8 cellular contexts compared by ENCODE assay signal in genomic region chr2:39778233-39778632, GRCh38. TPM values are rescaled to one million over a fixed set of nuclear protein-coding genes. Genes with fewer than 3 reads are reported as not detected.
DNase-seq lines count a peak whose midpoint lies in the region; ATAC-seq and TF ChIP-seq lines count a peak whose summit lies in the region.

No MANE protein-coding gene starts in this region.

- H3K27ac Mint-ChIP-seq in activated CD4-positive, alpha-beta T cell treated with anti-CD3 and anti-CD28 coated beads, Interleukin-2, amount 10 ng/mL, durations not matched to agents 24 days and 14 days: peak overlapping the region; percentile 92
- peak overlapping the region; percentile 97 for H3K27ac Mint-ChIP-seq in stimulated activated effector memory CD8-positive, alpha-beta T cell treated with anti-CD3 and anti-CD28 coated beads, Interleukin-12 subunit alpha, Interleukin-12 subunit beta, amount 100 ng/mL, for 72 hours

- H3K27me3 ChIP-seq in right atrium auricular region: no peaks in the 10 kb centered on the region

- TF ChIP-seq CTCF in VCaP (conservative IDR thresholded peaks at IDR 0.05) (no peak), right atrium auricular region (IDR thresholded peaks at IDR 0.05) (no peak)

- no peak for DNase-seq in activated CD4-positive, alpha-beta T cell treated with anti-CD3 and anti-CD28 coated beads, Interleukin-2, amount 10 ng/mL, durations not matched to agents 24 days and 14 days
- DNase-seq in activated CD4-positive, alpha-beta T cell treated with anti-CD3 and anti-CD28 coated beads, Interleukin-2, amount 50 U/mL, for 4 hours: no peak
- DNase-seq in right atrium auricular region (ENCODE audit: low spot score): no peak
- no peak for DNase-seq in stimulated activated effector memory CD8-positive, alpha-beta T cell treated with anti-CD3 and anti-CD28 coated beads, Interleukin-12 subunit alpha, Interleukin-12 subunit beta, amount 100 ng/mL, for 72 hours (ENCODE audit: low spot score in 2 of 2)
- DNase-seq in NCI-H2196 (lab: John Stamatoyannopoulos, UW; ENCODE audit: unreplicated experiment): no peak
- no peak for DNase-seq in NCI-H748 treated with DMSO at 0.1 percent for 48 hours (lab: John Stamatoyannopoulos, UW)

- H3K27me3 Mint-ChIP-seq in activated CD4-positive, alpha-beta T cell treated with anti-CD3 and anti-CD28 coated beads, Interleukin-2, amount 10 ng/mL, durations not matched to agents 24 days and 14 days: no peaks in the 10 kb centered on the region

- H3K36me3 ChIP-seq in right atrium auricular region: no peaks in the 10 kb centered on the region

- peak overlapping the region; percentile 94 to 96 for H3K4me3 ChIP-seq in right atrium auricular region

- intact Hi-C loops in activated CD4-positive, alpha-beta T cell treated with anti-CD3 and anti-CD28 coated beads, Interleukin-2, amount 10 ng/mL, durations not matched to agents 24 days and 14 days (cut with micrococcal nuclease): loop anchor here (2.0 to 5.0 kb wide), 2 partner anchors 341 to 401 kb away; partner anchors contain the start of gene MAP4K3

- peaks cover 42% of the 10 kb centered on the region for H3K4me1 Mint-ChIP-seq in activated CD4-positive, alpha-beta T cell treated with anti-CD3 and anti-CD28 coated beads, Interleukin-2, amount 10 ng/mL, durations not matched to agents 24 days and 14 days
- peaks cover 55% of the 10 kb centered on the region for H3K4me1 Mint-ChIP-seq in stimulated activated effector memory CD8-positive, alpha-beta T cell treated with anti-CD3 and anti-CD28 coated beads, Interleukin-12 subunit alpha, Interleukin-12 subunit beta, amount 100 ng/mL, for 72 hours

- H3K9me3 Mint-ChIP-seq in activated CD4-positive, alpha-beta T cell treated with anti-CD3 and anti-CD28 coated beads, Interleukin-2, amount 10 ng/mL, durations not matched to agents 24 days and 14 days: no peaks in the 10 kb centered on the region
- no peaks in the 10 kb centered on the region for H3K9me3 Mint-ChIP-seq in stimulated activated effector memory CD8-positive, alpha-beta T cell treated with anti-CD3 and anti-CD28 coated beads, Interleukin-12 subunit alpha, Interleukin-12 subunit beta, amount 100 ng/mL, for 72 hours

- peaks cover 25% of the 10 kb centered on the region for H3K36me3 Mint-ChIP-seq in activated CD4-positive, alpha-beta T cell treated with anti-CD3 and anti-CD28 coated beads, Interleukin-2, amount 10 ng/mL, durations not matched to agents 24 days and 14 days (ENCODE audit: low read depth)
- peaks cover 33% of the 10 kb centered on the region for H3K36me3 Mint-ChIP-seq in stimulated activated effector memory CD8-positive, alpha-beta T cell treated with anti-CD3 and anti-CD28 coated beads, Interleukin-12 subunit alpha, Interleukin-12 subunit beta, amount 100 ng/mL, for 72 hours

- H3K27ac ChIP-seq in VCaP: peak overlapping the region; percentile 93
- peak overlapping the region; percentile 92 to 94 for H3K27ac ChIP-seq in right atrium auricular region

- peak overlapping the region; percentile 93 for H3K4me3 Mint-ChIP-seq in activated CD4-positive, alpha-beta T cell treated with anti-CD3 and anti-CD28 coated beads, Interleukin-2, amount 10 ng/mL, durations not matched to agents 24 days and 14 days
- H3K4me3 Mint-ChIP-seq in stimulated activated effector memory CD8-positive, alpha-beta T cell treated with anti-CD3 and anti-CD28 coated beads, Interleukin-12 subunit alpha, Interleukin-12 subunit beta, amount 100 ng/mL, for 72 hours: peak overlapping the region; percentile 90

- peaks cover 0 to 28% of the 10 kb centered on the region in 2 donors for H3K4me1 ChIP-seq in right atrium auricular region

- no peaks in the 10 kb centered on the region for H3K9me3 ChIP-seq in right atrium auricular region

- ATAC-seq in stimulated activated effector memory CD8-positive, alpha-beta T cell treated with anti-CD3 and anti-CD28 coated beads, Interleukin-12 subunit alpha, Interleukin-12 subunit beta, amount 100 ng/mL, for 72 hours: no peak
- no peak for ATAC-seq in GM21576 (IDR thresholded peaks at IDR 0.05; ENCODE audit: unreplicated experiment)

RNA-seq across cellular contexts. Expression of gene THUMPD2, which starts 0.8 kb away (rescaled TPM):
- total RNA-seq in activated CD4-positive, alpha-beta T cell treated with anti-CD3 and anti-CD28 coated beads, Interleukin-2, amount 10 ng/mL, durations not matched to agents 24 days and 14 days: 19.2 and 20.5 TPM in 2 replicates
- 1 to 10 TPM; 5.9 to 9.4 TPM for total RNA-seq in right atrium auricular region
